Comparison of ENCODE assay signal across 8 cellular contexts in the genomic region with DNA sequence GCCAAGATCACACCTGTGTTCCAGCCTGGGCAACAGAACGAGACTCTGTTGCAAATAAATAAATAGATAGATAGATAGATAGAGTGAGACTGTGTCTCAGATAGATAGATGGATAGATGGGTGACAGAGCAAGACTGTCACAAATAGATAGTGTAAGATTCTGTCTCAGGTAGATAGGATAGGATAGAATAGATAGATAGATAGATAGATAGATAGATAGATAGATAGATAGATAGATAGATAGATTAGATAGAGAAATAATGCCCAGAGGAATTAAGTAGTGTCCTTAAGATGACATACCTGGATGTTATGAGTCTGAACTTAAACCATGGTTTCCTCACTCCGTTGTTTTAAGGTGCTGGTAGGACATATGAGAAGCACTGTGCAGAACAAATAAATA.
"Had no signal": no experiment of that assay in that cellular context is flagged by ENCODE, and none has a peak within 500 bp of the region (broad histone marks: within the 10 kb centered on the region; RNA-seq: fewer than 3 reads in every experiment).

No MANE protein-coding gene starts in this region.

- DNase-seq: GDM1, GF-D8 had no signal

- ATAC-seq: GM12878 had no signal

- FAIRE-seq: G401.6, GM12878, GM12891, GM12892, GM18507, GM19239 had no signal

- H3K4me3 ChIP-seq: GM12878 had no signal
